ENCODE assay signal across 2 cellular contexts in the genomic region with DNA sequence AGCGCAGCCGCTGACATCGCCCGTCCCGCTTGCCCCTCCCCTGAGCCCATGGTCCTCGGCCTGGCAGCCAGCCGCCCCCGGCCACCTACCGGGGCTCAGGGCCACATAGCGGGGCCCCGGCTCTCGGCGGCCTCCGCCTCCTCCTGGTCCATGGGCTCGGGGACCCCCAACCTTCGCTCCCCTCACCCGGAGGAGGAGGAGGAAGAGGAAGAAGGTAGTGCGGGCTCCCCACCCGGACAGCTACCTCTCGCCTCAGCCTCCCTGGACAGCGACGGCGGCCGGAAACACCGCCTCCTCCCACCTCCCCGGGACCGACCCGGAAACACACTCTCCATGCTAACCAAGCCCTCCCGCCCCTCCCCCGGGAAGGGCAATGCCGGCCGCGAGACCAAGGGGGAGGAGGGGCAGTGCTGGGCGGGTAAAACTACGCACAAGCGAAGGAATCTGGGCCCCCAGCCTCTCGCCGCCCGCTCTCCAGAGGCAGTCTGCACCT.
TF ChIP-seq lines count a peak whose summit lies in the region.

A gene (minus strand): TSS at position 286 of the 493 bp plus-strand sequence. CDS start 2,912 bp downstream, outside the sequence.

TF ChIP-seq in GM23338, 12 proteins besides CTCF, POLR2A, EP300 and RAD21 (continued from another document):
- TF ChIP-seq, protein P1, sequence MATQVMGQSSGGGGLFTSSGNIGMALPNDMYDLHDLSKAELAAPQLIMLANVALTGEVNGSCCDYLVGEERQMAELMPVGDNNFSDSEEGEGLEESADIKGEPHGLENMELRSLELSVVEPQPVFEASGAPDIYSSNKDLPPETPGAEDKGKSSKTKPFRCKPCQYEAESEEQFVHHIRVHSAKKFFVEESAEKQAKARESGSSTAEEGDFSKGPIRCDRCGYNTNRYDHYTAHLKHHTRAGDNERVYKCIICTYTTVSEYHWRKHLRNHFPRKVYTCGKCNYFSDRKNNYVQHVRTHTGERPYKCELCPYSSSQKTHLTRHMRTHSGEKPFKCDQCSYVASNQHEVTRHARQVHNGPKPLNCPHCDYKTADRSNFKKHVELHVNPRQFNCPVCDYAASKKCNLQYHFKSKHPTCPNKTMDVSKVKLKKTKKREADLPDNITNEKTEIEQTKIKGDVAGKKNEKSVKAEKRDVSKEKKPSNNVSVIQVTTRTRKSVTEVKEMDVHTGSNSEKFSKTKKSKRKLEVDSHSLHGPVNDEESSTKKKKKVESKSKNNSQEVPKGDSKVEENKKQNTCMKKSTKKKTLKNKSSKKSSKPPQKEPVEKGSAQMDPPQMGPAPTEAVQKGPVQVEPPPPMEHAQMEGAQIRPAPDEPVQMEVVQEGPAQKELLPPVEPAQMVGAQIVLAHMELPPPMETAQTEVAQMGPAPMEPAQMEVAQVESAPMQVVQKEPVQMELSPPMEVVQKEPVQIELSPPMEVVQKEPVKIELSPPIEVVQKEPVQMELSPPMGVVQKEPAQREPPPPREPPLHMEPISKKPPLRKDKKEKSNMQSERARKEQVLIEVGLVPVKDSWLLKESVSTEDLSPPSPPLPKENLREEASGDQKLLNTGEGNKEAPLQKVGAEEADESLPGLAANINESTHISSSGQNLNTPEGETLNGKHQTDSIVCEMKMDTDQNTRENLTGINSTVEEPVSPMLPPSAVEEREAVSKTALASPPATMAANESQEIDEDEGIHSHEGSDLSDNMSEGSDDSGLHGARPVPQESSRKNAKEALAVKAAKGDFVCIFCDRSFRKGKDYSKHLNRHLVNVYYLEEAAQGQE (IDR thresholded peaks at IDR 0.05; ENCODE audit: unreplicated experiment), result peak; percentile 58
- TF ChIP-seq, protein P2, sequence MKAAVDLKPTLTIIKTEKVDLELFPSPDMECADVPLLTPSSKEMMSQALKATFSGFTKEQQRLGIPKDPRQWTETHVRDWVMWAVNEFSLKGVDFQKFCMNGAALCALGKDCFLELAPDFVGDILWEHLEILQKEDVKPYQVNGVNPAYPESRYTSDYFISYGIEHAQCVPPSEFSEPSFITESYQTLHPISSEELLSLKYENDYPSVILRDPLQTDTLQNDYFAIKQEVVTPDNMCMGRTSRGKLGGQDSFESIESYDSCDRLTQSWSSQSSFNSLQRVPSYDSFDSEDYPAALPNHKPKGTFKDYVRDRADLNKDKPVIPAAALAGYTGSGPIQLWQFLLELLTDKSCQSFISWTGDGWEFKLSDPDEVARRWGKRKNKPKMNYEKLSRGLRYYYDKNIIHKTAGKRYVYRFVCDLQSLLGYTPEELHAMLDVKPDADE (IDR thresholded peaks at IDR 0.05), result no peak
- no peak for TF ChIP-seq ZNF114 (CRISPR knock-in tag; IDR thresholded peaks at IDR 0.05)
- TF ChIP-seq POLR2AphosphoS5 (IDR thresholded peaks at IDR 0.05; ENCODE audit: low read depth), result peak; percentile 71
- TF ChIP-seq STAT1 (IDR thresholded peaks at IDR 0.05; ENCODE audit: unreplicated experiment), result no peak

TF ChIP-seq in SK-N-SH, 30 proteins besides CTCF, POLR2A, EP300 and RAD21 (continued from another document):
- TF ChIP-seq ELF1 (IDR thresholded peaks at IDR 0.05) (no peak), POLR2AphosphoS5 (IDR thresholded peaks at IDR 0.05; ENCODE audit: low read depth, low read length) (peak; percentile 73), YY1 (IDR thresholded peaks at IDR 0.05; ENCODE audit: low read depth) (no peak), NRF1 (IDR thresholded peaks at IDR 0.05; ENCODE audit: low read depth, low read length) (no peak; the same call in 1 of the 2 replicates), CHD2 (IDR thresholded peaks at IDR 0.05; ENCODE audit: low read length, partially characterized antibody) (no peak), GABPA (IDR thresholded peaks at IDR 0.05; ENCODE audit: low read depth) (peak; percentile 91), FOXM1 (IDR thresholded peaks at IDR 0.05; ENCODE audit: low read depth) (no peak)
- TF ChIP-seq, protein P3, sequence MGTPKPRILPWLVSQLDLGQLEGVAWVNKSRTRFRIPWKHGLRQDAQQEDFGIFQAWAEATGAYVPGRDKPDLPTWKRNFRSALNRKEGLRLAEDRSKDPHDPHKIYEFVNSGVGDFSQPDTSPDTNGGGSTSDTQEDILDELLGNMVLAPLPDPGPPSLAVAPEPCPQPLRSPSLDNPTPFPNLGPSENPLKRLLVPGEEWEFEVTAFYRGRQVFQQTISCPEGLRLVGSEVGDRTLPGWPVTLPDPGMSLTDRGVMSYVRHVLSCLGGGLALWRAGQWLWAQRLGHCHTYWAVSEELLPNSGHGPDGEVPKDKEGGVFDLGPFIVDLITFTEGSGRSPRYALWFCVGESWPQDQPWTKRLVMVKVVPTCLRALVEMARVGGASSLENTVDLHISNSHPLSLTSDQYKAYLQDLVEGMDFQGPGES (IDR thresholded peaks at IDR 0.05; ENCODE audit: low read depth, low read length), result no peak
- TF ChIP-seq, protein P1 (IDR thresholded peaks at IDR 0.05; ENCODE audit: low read depth, low read length), result peak; percentile 84
- TF ChIP-seq, protein P4, sequence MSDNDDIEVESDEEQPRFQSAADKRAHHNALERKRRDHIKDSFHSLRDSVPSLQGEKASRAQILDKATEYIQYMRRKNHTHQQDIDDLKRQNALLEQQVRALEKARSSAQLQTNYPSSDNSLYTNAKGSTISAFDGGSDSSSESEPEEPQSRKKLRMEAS (IDR thresholded peaks at IDR 0.05; ENCODE audit: low read depth), result 0 out of 2 replicates have a peak, but pooled peaks have one; percentile 19
